10 cellular contexts compared by ENCODE assay signal in genomic region chr9:121736964-121737462, GRCh38.
DNase-seq lines count a peak whose midpoint lies in the region; ATAC-seq and TF ChIP-seq lines count a peak whose summit lies in the region.
"Had no signal": no experiment of that assay in that cellular context is flagged by ENCODE, and none has a peak within 500 bp of the region (broad histone marks: within the 10 kb centered on the region; RNA-seq: fewer than 3 reads in every experiment).

No MANE protein-coding gene starts in this region.

- no peaks in the 10 kb centered on the region for H3K27me3 ChIP-seq in PC-9 (ENCODE audit: insufficient read depth, low read depth)
- no peaks in the 10 kb centered on the region for H3K27me3 ChIP-seq in gastroesophageal sphincter

- H3K36me3 ChIP-seq in PC-9 (ENCODE audit: low read depth) (no peaks in the 10 kb centered on the region), gastroesophageal sphincter (no peaks in the 10 kb centered on the region)
- H3K36me3 ChIP-seq: neutrophil had no signal

- H3K9me3 Mint-ChIP-seq in nephron progenitor cell, result no peaks in the 10 kb centered on the region

- H3K9me3 ChIP-seq in PC-9 (ENCODE audit: insufficient read depth, low read depth) (no peaks in the 10 kb centered on the region), gastroesophageal sphincter (no peaks in the 10 kb centered on the region)
- H3K9me3 ChIP-seq: neutrophil had no signal

- DNase-seq in AG20443 (ENCODE audit: low spot score) (peak; percentile 55), PC-9 (peak; percentile 73 to 91), nephron progenitor cell (peak; percentile 33), DMS153 (lab: John Stamatoyannopoulos, UW) (no peak)
- DNase-seq in activated naive CD4-positive, alpha-beta T cell (lab: John Stamatoyannopoulos, UW), result no peak
- DNase-seq: NCI-H2171 had no signal

- H4K20me1 ChIP-seq in PC-9 (ENCODE audit: insufficient read depth), result 0 out of 2 replicates have a peak, but pooled peaks cover 6% of the 10 kb centered on the region

- ATAC-seq in gastroesophageal sphincter, result peak; percentile 25
- ATAC-seq in GM21515 (IDR thresholded peaks at IDR 0.05; ENCODE audit: unreplicated experiment), result no peak
- ATAC-seq in HG02588 (IDR thresholded peaks at IDR 0.05; ENCODE audit: unreplicated experiment), result no peak

- no peaks in the 10 kb centered on the region for H3K36me3 Mint-ChIP-seq in nephron progenitor cell (ENCODE audit: low read depth)

- H3K4me3 ChIP-seq in PC-9 (peak overlapping the region; percentile 73), gastroesophageal sphincter (peak overlapping the region in 1 of 2 donors; percentile 56)

- peak overlapping the region; percentile 93 for H3K4me2 ChIP-seq in PC-9

- TF ChIP-seq EP300 in gastroesophageal sphincter (IDR thresholded peaks at IDR 0.05), result no peak

- peak overlapping the region; percentile 88 for H3K27ac ChIP-seq in PC-9
- H3K27ac ChIP-seq in gastroesophageal sphincter, result peak overlapping the region; percentile 21 to 92 (median 89)
- H3K27ac ChIP-seq: neutrophil had no signal

- peaks cover 66% of the 10 kb centered on the region for H3K4me1 ChIP-seq in PC-9 (replicated peaks; ENCODE audit: insufficient read depth)
- H3K4me1 ChIP-seq in gastroesophageal sphincter, result peaks cover 0 to 97% (median 72%) of the 10 kb centered on the region in 3 donors

- peaks cover 43% of the 10 kb centered on the region for H3F3A ChIP-seq in PC-9 (ENCODE audit: insufficient read depth, low read depth)

- CTCF ChIA-PET in PC-9 (lab: Charles Lee), result no interaction called here

- peak overlapping the region; percentile 84 for H2AFZ ChIP-seq in PC-9

- peak in 1 of 2 donors; percentile 12 for TF ChIP-seq POLR2A in gastroesophageal sphincter (IDR thresholded peaks at IDR 0.05)

- intact Hi-C loops in PC-9 (cut with micrococcal nuclease; ENCODE audit: unreplicated experiment), result loop anchor here (2.0 to 5.0 kb wide), 4 partner anchors 44 to 235 kb away; partner anchors contain the start of gene DAB2IP

- BruUV-seq in PC-9 (replicated peaks; lab: Mats Ljungman, UMichigan), result no TSS peak

- no peaks in the 10 kb centered on the region for H3K9me2 ChIP-seq in PC-9 (ENCODE audit: insufficient read depth)

- H3K79me2 ChIP-seq in PC-9 (ENCODE audit: low read depth), result peaks cover 31% of the 10 kb centered on the region

- H3K4me3 Mint-ChIP-seq in nephron progenitor cell, result peak overlapping the region; percentile 74

- POLR2A ChIA-PET in PC-9 (lab: Charles Lee; ENCODE audit: unreplicated experiment), result interaction anchor here (0.6 kb wide), 1 partner anchor 17 kb away, joined by 4 read pairs; no protein-coding TSS in a partner anchor

- H3K27ac Mint-ChIP-seq in nephron progenitor cell, result no peak overlapping the region

- H3K27me3 Mint-ChIP-seq in nephron progenitor cell (ENCODE audit: low read depth, poor library complexity), result peaks cover 16% of the 10 kb centered on the region

- TF ChIP-seq CTCF in PC-9 (conservative IDR thresholded peaks at IDR 0.05) (no peak), gastroesophageal sphincter (IDR thresholded peaks at IDR 0.05) (no peak), nephron progenitor cell (IDR thresholded peaks at IDR 0.05) (no peak)

- H3K4me1 Mint-ChIP-seq in nephron progenitor cell, result peaks cover 86% of the 10 kb centered on the region

- WGBS in gastroesophageal sphincter (ENCODE audit: low coverage in 1 of 2), 2 donors, result 58 to 62% methylated on average over 7 to 8 of the region's 13 CpGs

Comparison
In these comparisons a context has a peak if more than half of its experiments do, and no peak if none do; other contexts are left out.
1. DNase-seq: peak in AG20443 (single experiment), PC-9 (2 of 2) and nephron progenitor cell (single experiment); none in activated naive CD4-positive, alpha-beta T cell (0 of 4) and DMS153 (single experiment).